1 cellular context compared by ENCODE assay signal in the genomic region with DNA sequence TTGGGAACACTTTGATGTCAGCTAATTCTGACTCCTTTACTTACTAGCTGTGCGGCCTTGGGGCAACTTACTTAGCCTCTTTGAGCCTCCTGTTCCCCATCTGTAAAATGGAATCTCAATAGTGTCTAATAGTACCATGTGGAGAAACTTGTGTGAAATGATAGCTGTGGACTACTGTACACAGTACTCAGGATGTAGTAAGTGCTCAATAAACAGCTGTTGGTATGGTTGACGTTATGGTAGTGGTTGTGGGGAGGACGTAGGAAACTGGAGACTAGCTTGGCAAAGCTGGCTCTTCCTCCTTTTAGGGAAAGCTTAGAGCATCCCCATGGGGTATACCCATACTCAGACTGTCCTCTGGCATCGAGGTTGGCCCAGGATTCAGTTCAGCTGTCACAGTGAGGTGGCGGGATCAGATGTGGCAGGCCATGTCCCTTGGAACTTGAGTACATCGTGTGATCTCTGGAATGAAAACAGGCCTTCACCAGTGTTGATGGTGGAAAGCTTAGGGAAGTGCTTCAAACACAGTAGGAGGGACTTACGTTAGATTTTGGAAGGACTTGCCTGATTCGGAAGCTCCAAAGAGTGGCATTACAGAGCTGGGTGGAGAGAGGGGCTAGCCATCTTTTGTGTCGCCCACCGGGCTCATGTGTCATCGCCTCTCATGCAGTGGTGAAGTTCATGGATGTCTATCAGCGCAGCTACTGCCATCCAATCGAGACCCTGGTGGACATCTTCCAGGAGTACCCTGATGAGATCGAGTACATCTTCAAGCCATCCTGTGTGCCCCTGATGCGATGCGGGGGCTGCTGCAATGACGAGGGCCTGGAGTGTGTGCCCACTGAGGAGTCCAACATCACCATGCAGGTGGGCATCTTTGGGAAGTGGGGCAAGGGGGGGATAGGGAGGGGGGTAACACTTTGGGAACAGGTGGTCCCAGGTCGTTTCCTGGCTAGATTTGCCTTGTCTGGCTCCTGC.
TF ChIP-seq lines count a peak whose summit lies in the region.

No MANE protein-coding gene starts in this region.

TF ChIP-seq in liver, 16 proteins besides CTCF, POLR2A, EP300 and RAD21 (continued from another document):
- TF ChIP-seq, protein P1, sequence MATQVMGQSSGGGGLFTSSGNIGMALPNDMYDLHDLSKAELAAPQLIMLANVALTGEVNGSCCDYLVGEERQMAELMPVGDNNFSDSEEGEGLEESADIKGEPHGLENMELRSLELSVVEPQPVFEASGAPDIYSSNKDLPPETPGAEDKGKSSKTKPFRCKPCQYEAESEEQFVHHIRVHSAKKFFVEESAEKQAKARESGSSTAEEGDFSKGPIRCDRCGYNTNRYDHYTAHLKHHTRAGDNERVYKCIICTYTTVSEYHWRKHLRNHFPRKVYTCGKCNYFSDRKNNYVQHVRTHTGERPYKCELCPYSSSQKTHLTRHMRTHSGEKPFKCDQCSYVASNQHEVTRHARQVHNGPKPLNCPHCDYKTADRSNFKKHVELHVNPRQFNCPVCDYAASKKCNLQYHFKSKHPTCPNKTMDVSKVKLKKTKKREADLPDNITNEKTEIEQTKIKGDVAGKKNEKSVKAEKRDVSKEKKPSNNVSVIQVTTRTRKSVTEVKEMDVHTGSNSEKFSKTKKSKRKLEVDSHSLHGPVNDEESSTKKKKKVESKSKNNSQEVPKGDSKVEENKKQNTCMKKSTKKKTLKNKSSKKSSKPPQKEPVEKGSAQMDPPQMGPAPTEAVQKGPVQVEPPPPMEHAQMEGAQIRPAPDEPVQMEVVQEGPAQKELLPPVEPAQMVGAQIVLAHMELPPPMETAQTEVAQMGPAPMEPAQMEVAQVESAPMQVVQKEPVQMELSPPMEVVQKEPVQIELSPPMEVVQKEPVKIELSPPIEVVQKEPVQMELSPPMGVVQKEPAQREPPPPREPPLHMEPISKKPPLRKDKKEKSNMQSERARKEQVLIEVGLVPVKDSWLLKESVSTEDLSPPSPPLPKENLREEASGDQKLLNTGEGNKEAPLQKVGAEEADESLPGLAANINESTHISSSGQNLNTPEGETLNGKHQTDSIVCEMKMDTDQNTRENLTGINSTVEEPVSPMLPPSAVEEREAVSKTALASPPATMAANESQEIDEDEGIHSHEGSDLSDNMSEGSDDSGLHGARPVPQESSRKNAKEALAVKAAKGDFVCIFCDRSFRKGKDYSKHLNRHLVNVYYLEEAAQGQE (IDR thresholded peaks at IDR 0.05), result no peak
- TF ChIP-seq NR2F2 (IDR thresholded peaks at IDR 0.05), result no peak
- no peak for TF ChIP-seq JUND (IDR thresholded peaks at IDR 0.05)
